ENCODE assay signal across 9 cellular contexts in the genomic region with DNA sequence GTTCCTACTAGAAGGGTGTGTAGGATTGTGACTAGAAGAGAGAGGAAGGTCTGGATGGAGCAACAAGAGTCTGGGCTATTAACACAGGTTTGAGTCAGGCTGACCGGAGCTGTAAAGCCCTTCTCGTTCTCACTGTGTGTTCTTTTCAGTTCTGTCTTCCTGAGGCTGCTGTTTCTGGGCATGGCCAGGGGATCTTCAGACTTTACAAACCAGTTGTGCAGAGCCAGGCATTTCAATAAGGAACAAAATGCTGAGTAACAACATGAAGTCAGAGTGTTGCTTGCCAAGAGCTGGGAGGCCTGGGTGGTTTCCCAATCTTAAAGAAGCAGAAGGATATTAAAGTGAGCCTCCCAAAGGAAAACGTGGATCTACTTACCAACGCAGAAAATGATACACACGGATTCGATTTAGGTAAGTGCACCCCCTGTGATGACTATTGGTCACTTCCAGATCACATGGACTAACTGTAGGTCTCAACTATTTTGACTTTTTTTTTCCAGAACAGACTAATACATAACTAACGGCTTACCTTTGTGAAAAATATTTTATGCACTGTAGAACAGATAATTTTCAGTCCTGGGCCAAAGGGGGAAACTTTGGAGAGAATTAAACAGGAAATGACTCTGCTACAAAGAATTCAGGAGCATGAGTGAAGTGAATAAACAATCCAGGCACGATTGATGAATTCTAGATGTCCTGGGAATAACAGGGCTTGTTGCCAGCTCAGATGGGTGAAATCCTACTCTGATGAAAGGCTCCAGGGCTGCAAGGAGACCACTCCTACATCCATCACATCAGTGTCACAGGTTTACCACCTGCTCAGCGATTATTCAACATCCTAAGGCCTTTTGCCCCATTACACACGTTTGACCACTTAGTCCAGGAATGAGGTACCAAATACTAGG.
DNase-seq lines count a peak whose midpoint lies in the region; TF ChIP-seq lines count a peak whose summit lies in the region.
"Had no signal": no experiment of that assay in that cellular context is flagged by ENCODE, and none has a peak within 500 bp of the region (broad histone marks: within the 10 kb centered on the region; RNA-seq: fewer than 3 reads in every experiment).

No MANE protein-coding gene starts in this region.

- TF ChIP-seq CTCF in astrocyte of the cerebellum (IDR thresholded peaks at IDR 0.05; ENCODE audit: low read depth, low read length, missing control alignments) (no peak), glutamatergic neuron (IDR thresholded peaks at IDR 0.05; ENCODE audit: partially characterized antibody, unreplicated experiment) (no peak)

- in situ Hi-C loops in G401 (cut with HindIII; ENCODE audit: low sequenced_read_pairs): no loop called here
- in situ Hi-C loops in astrocyte of the cerebellum (cut with HindIII; ENCODE audit: low sequenced_read_pairs): no loop called here

- H3K4me3 ChIP-seq in astrocyte of the cerebellum (ENCODE audit: low read depth, low read length) (peak overlapping the region; percentile 9), skin epidermis (no peak overlapping the region)

- H3K27ac Mint-ChIP-seq in glutamatergic neuron (ENCODE audit: unreplicated experiment): no peak overlapping the region
- H3K27ac Mint-ChIP-seq: natural killer cell treated with Interleukin-12 subunit alpha and Interleukin-12 subunit beta and Interleukin-15 and Interleukin-18, amount 100 ng/mL, for 72 hours had no signal

- DNase-seq in G401 (ENCODE audit: low spot score): peak; percentile 32
- DNase-seq in HT1080 (ENCODE audit: low read depth): peak; percentile 92
- peak; percentile 92 for DNase-seq in astrocyte of the cerebellum (ENCODE audit: low read depth)
- peak; percentile 94 for DNase-seq in iris pigment epithelial cell (ENCODE audit: low read depth)
- no peak for DNase-seq in activated T-cell treated with anti-CD3 and anti-CD28 coated beads, Interleukin-2, amount 50 U/mL, for 1 hour
- DNase-seq in glutamatergic neuron: no peak
- DNase-seq in activated CD8-positive, alpha-beta memory T cell treated with anti-CD3 and anti-CD28 coated beads, Interleukin-2, amount 50 U/mL, for 4 hours: no peak

- peaks cover 2% of the 10 kb centered on the region for H3K9me3 Mint-ChIP-seq in glutamatergic neuron (ENCODE audit: unreplicated experiment)
- H3K9me3 Mint-ChIP-seq: natural killer cell treated with Interleukin-12 subunit alpha and Interleukin-12 subunit beta and Interleukin-15 and Interleukin-18, amount 100 ng/mL, for 72 hours had no signal

- H3K36me3 Mint-ChIP-seq in glutamatergic neuron (ENCODE audit: unreplicated experiment): no peaks in the 10 kb centered on the region
- H3K36me3 Mint-ChIP-seq: natural killer cell treated with Interleukin-12 subunit alpha and Interleukin-12 subunit beta and Interleukin-15 and Interleukin-18, amount 100 ng/mL, for 72 hours had no signal

- no peaks in the 10 kb centered on the region for H3K27me3 Mint-ChIP-seq in glutamatergic neuron (ENCODE audit: unreplicated experiment)

- H3K27ac ChIP-seq in skin epidermis: peak overlapping the region in 20 of 21 experiments; percentile 43 to 91 (median 82)

- H3K4me3 Mint-ChIP-seq in glutamatergic neuron (ENCODE audit: unreplicated experiment): no peak overlapping the region
- H3K4me3 Mint-ChIP-seq: natural killer cell treated with Interleukin-12 subunit alpha and Interleukin-12 subunit beta and Interleukin-15 and Interleukin-18, amount 100 ng/mL, for 72 hours had no signal

- H3K4me1 Mint-ChIP-seq in glutamatergic neuron (ENCODE audit: low read depth, unreplicated experiment): no peaks in the 10 kb centered on the region

Comparison
In these comparisons a context has a peak if more than half of its experiments do, and no peak if none do; other contexts are left out.
1. DNase-seq: peak in G401 (single experiment), HT1080 (single experiment), astrocyte of the cerebellum (single experiment) and iris pigment epithelial cell (single experiment); none in activated T-cell treated with anti-CD3 and anti-CD28 coated beads, Interleukin-2, amount 50 U/mL, for 1 hour (single experiment), glutamatergic neuron (single experiment) and activated CD8-positive, alpha-beta memory T cell treated with anti-CD3 and anti-CD28 coated beads, Interleukin-2, amount 50 U/mL, for 4 hours (single experiment).